20 cellular contexts compared by ENCODE assay signal in the genomic region with DNA sequence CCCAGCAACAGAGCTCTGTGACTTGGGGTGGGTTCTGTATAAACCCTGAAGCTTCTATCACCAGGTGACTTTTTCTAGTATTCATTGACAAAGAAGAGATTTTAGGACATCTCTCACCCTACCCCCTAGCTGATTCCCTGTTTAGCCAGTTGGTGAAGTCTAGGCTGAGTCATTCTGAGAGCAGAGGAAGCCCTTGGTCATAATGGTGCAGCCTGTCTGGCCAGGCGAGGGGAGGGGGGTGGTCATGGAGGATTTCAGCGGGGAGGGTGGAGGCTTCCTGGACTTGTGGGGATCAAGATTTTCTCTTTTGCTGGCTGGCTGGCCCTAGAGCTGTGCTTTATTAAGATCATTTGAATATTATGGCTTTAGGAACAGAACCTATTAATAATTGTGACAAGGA.
"Had no signal": no experiment of that assay in that cellular context is flagged by ENCODE, and none has a peak within 500 bp of the region (broad histone marks: within the 10 kb centered on the region; RNA-seq: fewer than 3 reads in every experiment).

No MANE protein-coding gene starts in this region.

- H3K4me3 ChIP-seq: heart right ventricle, lower lobe of right lung, spleen, upper lobe of left lung had no signal

- H3K9me3 Mint-ChIP-seq: activated naive CD4-positive, alpha-beta T cell treated with anti-CD3 and anti-CD28 coated beads, Interleukin-2, amount 50 U/mL, for 24 hours; WTC11 had no signal

- H3K36me3 Mint-ChIP-seq: activated naive CD4-positive, alpha-beta T cell treated with anti-CD3 and anti-CD28 coated beads, Interleukin-2, amount 50 U/mL, for 24 hours; brain; naive thymus-derived CD4-positive, alpha-beta T cell; WTC11 had no signal

- H3K9me3 ChIP-seq: lower lobe of right lung, upper lobe of left lung had no signal

- H3K36me3 ChIP-seq: heart right ventricle, lower lobe of right lung, spleen, upper lobe of left lung had no signal

- H3K27ac ChIP-seq: epithelial cell of prostate, heart right ventricle, lower lobe of right lung, spleen, upper lobe of left lung had no signal

- H3K4me1 ChIP-seq: heart right ventricle, lower lobe of right lung, spleen, upper lobe of left lung had no signal

- ATAC-seq: effector memory CD8-positive, alpha-beta T cell; heart right ventricle; left colon; lower lobe of right lung; naive thymus-derived CD4-positive, alpha-beta T cell; stimulated activated naive CD8-positive, alpha-beta T cell treated with anti-CD3 and anti-CD28 coated beads, Interleukin-15, Interleukin-2, amounts not matched to agents 100 U/mL and 50 U/mL, for 24 hours; WTC11 had no signal

- H3K27ac Mint-ChIP-seq: activated naive CD4-positive, alpha-beta T cell treated with anti-CD3 and anti-CD28 coated beads, Interleukin-2, amount 50 U/mL, for 24 hours; brain; effector memory CD8-positive, alpha-beta T cell; naive thymus-derived CD4-positive, alpha-beta T cell; progenitor cell of endocrine pancreas; WTC11 had no signal

- H3K27me3 ChIP-seq: upper lobe of left lung had no signal

- H3K4me1 Mint-ChIP-seq: activated naive CD4-positive, alpha-beta T cell treated with anti-CD3 and anti-CD28 coated beads, Interleukin-2, amount 50 U/mL, for 24 hours; naive thymus-derived CD4-positive, alpha-beta T cell had no signal

- DNase-seq: activated gamma-delta T cell treated with Interleukin-2 at 50 U/mL for 16 hours; activated T-cell treated with anti-CD3 and anti-CD28 coated beads, Interleukin-2, amount 50 U/mL, for 1 hour; anterior cingulate cortex; central memory CD4-positive, alpha-beta T cell; effector memory CD8-positive, alpha-beta T cell; heart right ventricle; left colon; lower lobe of right lung; naive thymus-derived CD4-positive, alpha-beta T cell; retina; spleen; stimulated activated CD4-positive, alpha-beta T cell treated with anti-CD3 and anti-CD28 coated beads, Interleukin-4, amount 100 ng/mL, for 24 hours; stimulated activated naive CD8-positive, alpha-beta T cell treated with anti-CD3 and anti-CD28 coated beads, Interleukin-15, Interleukin-2, amounts not matched to agents 100 U/mL and 50 U/mL, for 24 hours; T-helper 9 cell; upper lobe of left lung had no signal

- H3K4me3 Mint-ChIP-seq: activated naive CD4-positive, alpha-beta T cell treated with anti-CD3 and anti-CD28 coated beads, Interleukin-2, amount 50 U/mL, for 24 hours; brain; effector memory CD8-positive, alpha-beta T cell; naive thymus-derived CD4-positive, alpha-beta T cell; WTC11 had no signal
